Comparison of ENCODE assay signal across 1 cellular context in the genomic region with DNA sequence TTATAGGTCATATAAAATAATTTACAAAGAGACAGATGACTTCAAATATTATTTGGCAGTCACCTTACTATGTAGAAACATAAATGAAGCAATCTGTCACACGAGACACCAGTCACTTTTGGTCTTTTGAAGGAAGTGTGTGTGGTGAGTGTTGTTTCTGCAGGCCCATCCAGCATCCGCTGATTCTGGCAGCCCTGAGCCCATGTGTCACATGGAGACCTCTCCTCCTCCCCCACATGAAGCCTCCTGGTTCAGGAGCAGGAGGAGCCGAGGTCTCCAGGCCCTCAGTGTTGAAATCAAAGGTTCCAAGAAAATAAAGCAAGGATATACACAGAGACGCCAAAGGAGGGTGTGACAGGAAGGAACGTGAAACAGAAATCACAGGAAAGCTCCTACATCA.
TF ChIP-seq lines count a peak whose summit lies in the region.

No MANE protein-coding gene starts in this region.

TF ChIP-seq in IMR-90, 13 proteins besides CTCF, POLR2A, EP300 and RAD21 (continued from another document):
- TF ChIP-seq CHD1 (IDR thresholded peaks at IDR 0.05; ENCODE audit: low read depth, low read length) (no peak), MAZ (IDR thresholded peaks at IDR 0.05; ENCODE audit: borderline replicate concordance, low read depth, low read length) (no peak), SMC3 (IDR thresholded peaks at IDR 0.05; ENCODE audit: low read depth, low read length) (no peak), FOS (IDR thresholded peaks at IDR 0.05; ENCODE audit: low read depth, low read length) (no peak), MAFK (IDR thresholded peaks at IDR 0.05; ENCODE audit: low read depth, low read length) (no peak)
